ENCODE assay signal across 12 cellular contexts in genomic region chr20:62622178-62622876, GRCh38. TPM values are rescaled to one million over a fixed set of nuclear protein-coding genes. Genes with fewer than 3 reads are reported as not detected.
DNase-seq lines count a peak whose midpoint lies in the region; ATAC-seq and TF ChIP-seq lines count a peak whose summit lies in the region.
"Had no signal": no experiment of that assay in that cellular context is flagged by ENCODE, and none has a peak within 500 bp of the region (broad histone marks: within the 10 kb centered on the region; RNA-seq: fewer than 3 reads in every experiment).

No MANE protein-coding gene starts in this region.

- H3K4me1 Mint-ChIP-seq in CD8-positive, alpha-beta memory T cell, result peaks cover 25 to 32% (median 25%) of the 10 kb centered on the region in 3 donors

- no peak for ATAC-seq in gastrocnemius medialis
- ATAC-seq: GM12878, T-helper 17 cell had no signal

- H3K9ac ChIP-seq in SK-N-MC (ENCODE audit: insufficient read length), result peak overlapping the region; percentile 60

- H3K4me3 Mint-ChIP-seq in CD8-positive, alpha-beta memory T cell, result peak overlapping the region in 1 of 7 donors; percentile 61

- 72 to 85% methylated on average over 18 of the region's 25 CpGs for WGBS in esophagus squamous epithelium, 2 donors

- intact Hi-C loops in esophagus squamous epithelium (cut with DNase I), result no loop called here
- intact Hi-C loops in gastrocnemius medialis (cut with DNase I; ENCODE audit: low total_unique reads), result no loop called here

- H3K36me3 ChIP-seq in CD8-positive, alpha-beta memory T cell (ENCODE audit: insufficient read depth, low read length), result no peaks in the 10 kb centered on the region
- H3K36me3 ChIP-seq in SK-N-MC (ENCODE audit: insufficient read depth, low read length), result no peaks in the 10 kb centered on the region
- no peaks in the 10 kb centered on the region for H3K36me3 ChIP-seq in esophagus squamous epithelium
- no peaks in the 10 kb centered on the region for H3K36me3 ChIP-seq in gastrocnemius medialis
- no peaks in the 10 kb centered on the region for H3K36me3 ChIP-seq in MG63

- no peak overlapping the region for H3K4me3 ChIP-seq in CD8-positive, alpha-beta memory T cell (ENCODE audit: low read length)
- H3K4me3 ChIP-seq in SK-N-MC (peak overlapping the region; percentile 69; the same call in 1 of the 2 replicates), esophagus squamous epithelium (no peak overlapping the region), gastrocnemius medialis (peak overlapping the region in 1 of 4 donors; percentile 17), MG63 (no peak overlapping the region)

- H3K27me3 Mint-ChIP-seq in CD8-positive, alpha-beta memory T cell, result no peaks in the 10 kb centered on the region
- H3K27me3 Mint-ChIP-seq: T-helper 17 cell had no signal

- peak overlapping the region; percentile 82 for H3K27ac ChIP-seq in CD8-positive, alpha-beta memory T cell (ENCODE audit: low read depth, low read length)
- H3K27ac ChIP-seq in SK-N-MC (peak overlapping the region; percentile 97), esophagus squamous epithelium (peak overlapping the region; percentile 89 to 94 (median 93)), gastrocnemius medialis (peak overlapping the region; percentile 83 to 91 (median 89))

- no peaks in the 10 kb centered on the region for H3K27me3 ChIP-seq in CD8-positive, alpha-beta memory T cell (ENCODE audit: insufficient read depth, low read length, poor library complexity, severe bottlenecking)
- H3K27me3 ChIP-seq in esophagus squamous epithelium (peaks cover 0 to 25% (median 0%) of the 10 kb centered on the region in 4 donors), gastrocnemius medialis (peaks cover 0 to 3% (median 0%) of the 10 kb centered on the region in 3 donors), MG63 (no peaks in the 10 kb centered on the region)

- POLR2A ChIA-PET in CD8-positive, alpha-beta memory T cell (lab: Charles Lee), result interaction anchor here (1.3 to 1.6 kb wide), 2 partner anchors 20 to 29 kb away, joined by 3 to 4 read pairs; partner anchors contain the start of gene SLCO4A1

- CTCF ChIA-PET in CD8-positive, alpha-beta memory T cell (lab: Charles Lee), result no interaction called here

- in situ Hi-C loops in gastrocnemius medialis (cut with MboI; ENCODE audit: low sequenced_read_pairs in 4 of 4), result loop anchor here in 1 of 4 donors (25.0 kb wide), 1 partner anchor 110 kb away; no protein-coding TSS in a partner anchor

- peaks cover 29% of the 10 kb centered on the region for H3K4me1 ChIP-seq in CD8-positive, alpha-beta memory T cell (ENCODE audit: insufficient read depth, low read length)
- peaks cover 27 to 74% (median 63%) of the 10 kb centered on the region in 3 donors for H3K4me1 ChIP-seq in esophagus squamous epithelium
- H3K4me1 ChIP-seq in gastrocnemius medialis, result peaks cover 35 to 38% of the 10 kb centered on the region in 2 donors

- H3K9me3 Mint-ChIP-seq in CD8-positive, alpha-beta memory T cell, result no peaks in the 10 kb centered on the region

- no peaks in the 10 kb centered on the region for H3K9me3 ChIP-seq in CD8-positive, alpha-beta memory T cell (ENCODE audit: low read length)
- H3K9me3 ChIP-seq in SK-N-MC (ENCODE audit: low read depth, low read length) (no peaks in the 10 kb centered on the region), esophagus squamous epithelium (no peaks in the 10 kb centered on the region), gastrocnemius medialis (no peaks in the 10 kb centered on the region), MG63 (no peaks in the 10 kb centered on the region)

- H3K27ac Mint-ChIP-seq in CD8-positive, alpha-beta memory T cell, result peak overlapping the region in 1 of 8 donors; percentile 23

- H3K36me3 Mint-ChIP-seq in CD8-positive, alpha-beta memory T cell, result no peaks in the 10 kb centered on the region

- TF ChIP-seq POLR2A in esophagus squamous epithelium (IDR thresholded peaks at IDR 0.05), result no peak
- TF ChIP-seq POLR2A in gastrocnemius medialis (IDR thresholded peaks at IDR 0.05), result no peak

- TF ChIP-seq CTCF in esophagus squamous epithelium (IDR thresholded peaks at IDR 0.05) (no peak), gastrocnemius medialis (IDR thresholded peaks at IDR 0.05 in 4 of 5, conservative IDR thresholded peaks at IDR 0.05 in 1 of 5) (no peak)

- DNase-seq in CD8-positive, alpha-beta memory T cell, result no peak
- DNase-seq in SK-N-MC (ENCODE audit: low read depth, low spot score) (no peak), esophagus squamous epithelium (lab: John Stamatoyannopoulos, UW) (no peak), gastrocnemius medialis (no peak), NCI-H2171 (lab: John Stamatoyannopoulos, UW) (no peak), NCI-H1930 (lab: John Stamatoyannopoulos, UW) (no peak), MG63 (no peak)
- no peak for DNase-seq in stimulated activated CD4-positive, alpha-beta T cell treated with anti-CD3 and anti-CD28 coated beads, Interleukin-4, amount 100 ng/mL, for 1 hour
- DNase-seq: Kasumi-1, NCI-H446 treated with DMSO at 0.1 percent for 48 hours, T-helper 17 cell had no signal

RNA-seq across cellular contexts. Expression of gene SLCO4A1, which starts 20.0 kb away (rescaled TPM):
- 10 to 100 TPM; 42.0 to 44.9 TPM for total RNA-seq in CD8-positive, alpha-beta memory T cell
- polyA plus RNA-seq in CD8-positive, alpha-beta memory T cell, result 0.47 TPM
- total RNA-seq in esophagus squamous epithelium (10 to 100 TPM in 3 of 4 donors, 1 to 10 TPM in 1; 6.7 to 22.1 (median 14.4) TPM), gastrocnemius medialis (10 to 100 TPM; 20.4 to 26.9 (median 21.8) TPM)
- 10.7 and 23.0 TPM in 2 replicates for total RNA-seq in MG63 (2014; rRNA removed; shearing (Covaris generic); ENCODE audit: low replicate concordance)
